Comparison of ENCODE assay signal across 10 cellular contexts in the genomic region with DNA sequence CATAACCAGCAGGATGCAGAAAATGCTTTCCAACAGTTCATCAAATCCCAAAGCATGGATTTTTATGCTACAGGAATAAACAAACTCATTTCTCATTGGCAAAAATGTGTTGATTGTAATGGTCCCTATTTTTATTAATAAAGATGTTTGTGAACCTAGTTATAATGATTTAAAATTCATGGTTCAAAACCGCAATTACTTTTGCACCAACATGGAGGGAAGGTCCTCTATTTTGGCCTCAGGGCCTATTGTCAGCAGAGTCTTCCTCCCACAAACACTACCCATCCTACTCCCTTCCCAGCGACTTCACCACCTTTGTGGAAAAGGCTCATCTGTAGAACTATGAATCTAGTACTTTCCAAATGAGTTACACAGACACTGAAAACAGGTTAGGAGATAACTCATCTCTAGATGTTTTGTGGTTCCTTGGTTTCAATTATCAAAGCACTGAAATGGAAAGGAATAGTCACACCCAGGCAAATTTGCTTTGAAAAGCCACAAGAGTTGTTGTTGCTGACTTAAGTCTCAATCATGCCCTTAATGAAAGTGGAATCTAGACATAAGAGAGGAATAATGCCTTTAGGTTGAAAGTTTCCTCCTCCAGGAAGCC. TPM values are rescaled to one million over a fixed set of nuclear protein-coding genes. Genes with fewer than 3 reads are reported as not detected.
DNase-seq lines count a peak whose midpoint lies in the region; ATAC-seq, FAIRE-seq and TF ChIP-seq lines count a peak whose summit lies in the region.
"Had no signal": no experiment of that assay in that cellular context is flagged by ENCODE, and none has a peak within 500 bp of the region (broad histone marks: within the 10 kb centered on the region; RNA-seq: fewer than 3 reads in every experiment).

No MANE protein-coding gene starts in this region.

- H3K4me3 Mint-ChIP-seq in progenitor cell of endocrine pancreas (ENCODE audit: low read depth): no peak overlapping the region
- H3K4me3 Mint-ChIP-seq: IgD-negative memory B cell had no signal

- WGBS in K562 (ENCODE audit: insufficient coverage, low coverage, missing lambda C conversion rate): 0% methylated on average over 2 of the region's 2 CpGs
- 67% methylated on average over 2 of the region's 2 CpGs for WGBS in smooth muscle cell (ENCODE audit: low lambda C conversion rate)

- H3K27me3 Mint-ChIP-seq in progenitor cell of endocrine pancreas: peaks cover 6% of the 10 kb centered on the region

- DNase-seq in K562 (ENCODE audit: extremely low read depth in 1 of 4, low spot score in 3 of 4) (no peak), smooth muscle cell (lab: John Stamatoyannopoulos, UW; ENCODE audit: unreplicated experiment) (no peak), progenitor cell of endocrine pancreas (ENCODE audit: low spot score, unreplicated experiment) (no peak), AG08396 (ENCODE audit: low spot score) (no peak), H54 (ENCODE audit: insufficient read length, low spot score) (no peak)
- DNase-seq: SIG-M5 had no signal

- CTCF ChIA-PET in K562 (lab: Yijun Ruan, JAX; ENCODE audit: low intra/inter-chr PET ratio): interaction anchor here (0.6 kb wide), 1 partner anchor 738 kb away, joined by 3 read pairs; no protein-coding TSS in a partner anchor

- no peaks in the 10 kb centered on the region for H3K36me3 Mint-ChIP-seq in progenitor cell of endocrine pancreas (ENCODE audit: insufficient read depth)
- H3K36me3 Mint-ChIP-seq: IgD-negative memory B cell had no signal

- BruUV-seq in K562 (replicated peaks; lab: Mats Ljungman, UMichigan): no TSS peak

- H3K4me2 ChIP-seq in K562 (ENCODE audit: insufficient read depth, low read length) (no peak overlapping the region), smooth muscle cell (no peak overlapping the region)

- no peak overlapping the region for H3K27ac ChIP-seq in K562 (ENCODE audit: extremely low read depth, low read depth, low read length)
- no peak overlapping the region for H3K27ac ChIP-seq in smooth muscle cell (ENCODE audit: low read depth)

- no peak for TF ChIP-seq EP300 in K562 (IDR thresholded peaks at IDR 0.05; ENCODE audit: low read length)

- H4K20me1 ChIP-seq in K562 (replicated peaks; ENCODE audit: control insufficient read depth, insufficient read depth, low read length) (no peaks in the 10 kb centered on the region), smooth muscle cell (ENCODE audit: low read depth) (no peaks in the 10 kb centered on the region)

- no peak for TF ChIP-seq RAD21 in K562 (CRISPR knock-in tag; conservative IDR thresholded peaks at IDR 0.05 in 1 of 2, IDR thresholded peaks at IDR 0.05 in 1 of 2)

- H3K4me3 ChIP-seq in K562: no peak overlapping the region
- no peak overlapping the region for H3K4me3 ChIP-seq in smooth muscle cell

- in situ Hi-C loops in K562 (cut with MboI): no loop called here

- no peak overlapping the region for H3K27ac Mint-ChIP-seq in progenitor cell of endocrine pancreas
- H3K27ac Mint-ChIP-seq: IgD-negative memory B cell had no signal

- H3K79me2 ChIP-seq in K562 (ENCODE audit: control insufficient read depth, insufficient read depth, low read length) (no peaks in the 10 kb centered on the region), smooth muscle cell (ENCODE audit: low read depth) (no peaks in the 10 kb centered on the region)

- H3K27me3 ChIP-seq in K562 (ENCODE audit: control insufficient read depth in 2 of 2, insufficient read depth in 2 of 2, low read length in 2 of 2) (peaks cover 0 to 8% of the 10 kb centered on the region in 2 experiments; a peak in 1 of 5 replicates), smooth muscle cell (ENCODE audit: low read depth) (no peaks in the 10 kb centered on the region)

- peaks cover 5% of the 10 kb centered on the region for H3F3A ChIP-seq in smooth muscle cell (ENCODE audit: low read depth)

- intact Hi-C loops in K562 (cut with micrococcal nuclease): no loop called here

- TF ChIP-seq POLR2A in K562 (conservative IDR thresholded peaks at IDR 0.05) (no peak), H54 (IDR thresholded peaks at IDR 0.05; ENCODE audit: low read depth, low read length) (no peak)

- H3K9me3 Mint-ChIP-seq in progenitor cell of endocrine pancreas (ENCODE audit: low read depth): no peaks in the 10 kb centered on the region
- H3K9me3 Mint-ChIP-seq: IgD-negative memory B cell had no signal

- no peaks in the 10 kb centered on the region for H3K9me3 ChIP-seq in K562 (replicated peaks; ENCODE audit: control insufficient read depth, insufficient read depth, low read depth, low read length)
- H3K9me3 ChIP-seq in smooth muscle cell (replicated peaks; ENCODE audit: low read depth): no peaks in the 10 kb centered on the region

- H3K4me1 Mint-ChIP-seq in progenitor cell of endocrine pancreas (ENCODE audit: low read depth): no peaks in the 10 kb centered on the region

- POLR2A ChIA-PET in K562 (lab: Yijun Ruan, JAX): no interaction called here

- H3K9me1 ChIP-seq in K562 (ENCODE audit: control insufficient read depth, insufficient read depth, low read length): no peaks in the 10 kb centered on the region

- ATAC-seq in GM18517 (IDR thresholded peaks at IDR 0.05; ENCODE audit: unreplicated experiment) (peak; percentile 93), GM21360 (IDR thresholded peaks at IDR 0.05; ENCODE audit: unreplicated experiment) (peak; percentile 94), HG03342 (IDR thresholded peaks at IDR 0.05; ENCODE audit: unreplicated experiment) (peak; percentile 89), K562 (no peak)

- H2AFZ ChIP-seq in K562 (ENCODE audit: low read depth, low read length) (no peak overlapping the region), smooth muscle cell (ENCODE audit: low read depth) (no peak overlapping the region)

- no peaks in the 10 kb centered on the region for H3K36me3 ChIP-seq in K562 (ENCODE audit: control insufficient read depth, insufficient read depth, low read length)
- H3K36me3 ChIP-seq in smooth muscle cell (ENCODE audit: low read depth): no peaks in the 10 kb centered on the region

- FAIRE-seq in K562 (lab: Jason Lieb, UNC) (no peak), H54 (lab: Jason Lieb, UNC) (no peak)

- H3K9ac ChIP-seq in K562 (ENCODE audit: insufficient read depth in 1 of 2, low read depth in 2 of 2, low read length in 2 of 2) (no peak overlapping the region), smooth muscle cell (ENCODE audit: low read depth) (no peak overlapping the region)

- TF ChIP-seq CTCF in K562 (IDR thresholded peaks at IDR 0.05 in 2 of 3, conservative IDR thresholded peaks at IDR 0.05 in 1 of 3; ENCODE audit: insufficient read depth in 2 of 3, low read depth in 1 of 3, low read length in 3 of 3) (no peak), smooth muscle cell (IDR thresholded peaks at IDR 0.05; ENCODE audit: borderline replicate concordance, insufficient read depth, poor library complexity, severe bottlenecking) (no peak), progenitor cell of endocrine pancreas (IDR thresholded peaks at IDR 0.05; ENCODE audit: unreplicated experiment) (no peak)

- H3K4me1 ChIP-seq in K562 (replicated peaks in 1 of 2; ENCODE audit: control insufficient read depth in 2 of 2, insufficient read depth in 2 of 2, low read length in 2 of 2): no peaks in the 10 kb centered on the region
- peaks cover 6% of the 10 kb centered on the region for H3K4me1 ChIP-seq in smooth muscle cell (ENCODE audit: low read depth)

TF ChIP-seq in K562, 482 proteins besides CTCF, POLR2A, EP300 and RAD21:
- TF ChIP-seq ZFP36 (IDR thresholded peaks at IDR 0.05; ENCODE audit: low read depth, low read length, partially characterized antibody) (peak; percentile 49), RBM25 (IDR thresholded peaks at IDR 0.05; ENCODE audit: low read depth, low read length, severe bottlenecking) (peak; percentile 7), NCOA6 (IDR thresholded peaks at IDR 0.05) (no peak)

RNA-seq across cellular contexts. Expression of a gene that starts 59.4 kb away (rescaled TPM):
- 19.4 and 22.7 TPM in 2 replicates for total RNA-seq in K562 (2011; cell fraction: chromatin; rRNA removed; ENCODE audit: low replicate concordance)
- 15.5 and 21.2 TPM in 2 replicates for total RNA-seq in K562 (2011; cell fraction: nucleolus; rRNA removed)
- total RNA-seq in K562 (2011; cell fraction: nucleoplasm; rRNA removed): 18.7 and 21.5 TPM in 2 replicates
- 2.8 and 4.6 TPM in 2 replicates for total RNA-seq in K562 (2014; rRNA removed)
- 1.9 and 3.0 TPM in 2 replicates for total RNA-seq in K562 (2014; rRNA removed; fragmentation: Illumina TruSeq; extraction: Trizol)
- total RNA-seq in K562 (2015; rRNA removed; fragmentation: Illumina TruSeq; extraction: Trizol): 1.1 and 1.3 TPM in 2 replicates
- total RNA-seq in K562 (2021): 4.3 and 4.5 TPM in 2 replicates
- polyA plus RNA-seq in K562 (2011; rRNA removed): 4.2 and 5.4 TPM in 2 replicates
- polyA plus RNA-seq in K562 (2011; cell fraction: cytosol; rRNA removed): 5.9 and 6.2 TPM in 2 replicates
- polyA plus RNA-seq in K562 (2011; cell fraction: nucleus; rRNA removed): 14.6 and 19.0 TPM in 2 replicates
- 2.8 and 2.9 TPM in 2 replicates for polyA plus RNA-seq in K562 (2012)
- 4.0 and 5.2 TPM in 2 replicates for polyA plus RNA-seq in K562 (2014; fragmentation: Illumina TruSeq; extraction: Trizol)
- polyA plus RNA-seq in K562 (2014; fragmentation: Nextera tagmentation; extraction: Ambion mirVana): 1 to 10 TPM in 1 of 2 experiments, under 1 TPM in 1; 0.80 to 1.2 TPM
- 2.8 and 3.7 TPM in 2 replicates for polyA plus RNA-seq in K562 (2014; rRNA removed)
- 7.8 and 8.6 TPM in 2 replicates for polyA minus RNA-seq in K562 (2011; rRNA and poly(A)+ RNA removed)
- 3.6 and 5.9 TPM in 2 replicates for polyA minus RNA-seq in K562 (2011; cell fraction: cytosol; rRNA and poly(A)+ RNA removed)
- 7.1 and 10.6 TPM in 2 replicates for polyA minus RNA-seq in K562 (2011; cell fraction: nucleus; rRNA and poly(A)+ RNA removed)
- 5.4 and 7.7 TPM in 2 replicates for total RNA-seq in smooth muscle cell
- 3.0 and 3.8 TPM in 2 replicates for polyA plus RNA-seq in smooth muscle cell
- 42.2 and 66.9 TPM in 2 replicates for total RNA-seq in progenitor cell of endocrine pancreas
